Comparison of ENCODE assay signal across 8 cellular contexts in genomic region chr9:126915846-126916543, GRCh38. TPM values are rescaled to one million over a fixed set of nuclear protein-coding genes. Genes with fewer than 3 reads are reported as not detected.
A peak's percentile ranks its signal among the peaks of the same experiment; 100 is the strongest.
DNase-seq lines count a peak whose midpoint lies in the region; ATAC-seq and TF ChIP-seq lines count a peak whose summit lies in the region.

No MANE protein-coding gene starts in this region.

- H3K27ac ChIP-seq in ovary = no peak overlapping the region

- H3K36me3 ChIP-seq in ES-I3 (ENCODE audit: insufficient read depth, low read length) = no peaks in the 10 kb centered on the region
- H3K36me3 ChIP-seq in ovary = no peaks in the 10 kb centered on the region

- H3K9me3 Mint-ChIP-seq in effector memory CD8-positive, alpha-beta T cell = peaks cover 0 to 3% of the 10 kb centered on the region in 2 donors

- H3K4me3 ChIP-seq in ovary = peak overlapping the region; percentile 61

- H3K4me3 Mint-ChIP-seq in effector memory CD8-positive, alpha-beta T cell = peak overlapping the region; percentile 74 to 79

- peak overlapping the region in 1 of 2 donors; percentile 17 for H3K27ac Mint-ChIP-seq in effector memory CD8-positive, alpha-beta T cell

- no peaks in the 10 kb centered on the region for H3K27me3 ChIP-seq in ovary

- TF ChIP-seq POLR2A in ovary (IDR thresholded peaks at IDR 0.05) = no peak

- no peak for TF ChIP-seq EP300 in ovary (IDR thresholded peaks at IDR 0.05)

- peaks cover 4% of the 10 kb centered on the region for H3K36me3 Mint-ChIP-seq in effector memory CD8-positive, alpha-beta T cell (ENCODE audit: insufficient read depth)

- intact Hi-C loops in ovary (cut with DNase I) = no loop called here

- DNase-seq in NCI-H345 (lab: John Stamatoyannopoulos, UW) = peak; percentile 30
- no peak for DNase-seq in effector memory CD8-positive, alpha-beta T cell
- no peak for DNase-seq in ovary
- DNase-seq in NCI-H82 (lab: John Stamatoyannopoulos, UW) = no peak
- no peak for DNase-seq in NCI-H510A treated with DMSO at 0.1 percent for 48 hours (lab: John Stamatoyannopoulos, UW)
- no peak for DNase-seq in AG20443 (ENCODE audit: low spot score)

- H3K4me1 ChIP-seq in ES-I3 (ENCODE audit: insufficient read depth, low read length) (no peaks in the 10 kb centered on the region), ovary (ENCODE audit: insufficient read depth) (peaks cover 2% of the 10 kb centered on the region)

- H3K9me3 ChIP-seq in ES-I3 (ENCODE audit: control insufficient read depth, insufficient read depth, low read length) (no peaks in the 10 kb centered on the region), ovary (no peaks in the 10 kb centered on the region)

- no peak for TF ChIP-seq CTCF in ovary (IDR thresholded peaks at IDR 0.05)

- H3K4me1 Mint-ChIP-seq in effector memory CD8-positive, alpha-beta T cell (ENCODE audit: low read depth in 2 of 2) = peaks cover 4 to 7% of the 10 kb centered on the region in 2 donors

- ATAC-seq in effector memory CD8-positive, alpha-beta T cell (replicated peaks) = no peak
- no peak for ATAC-seq in HG03139 (IDR thresholded peaks at IDR 0.05; ENCODE audit: unreplicated experiment)

- 83 to 86% (median 86%) methylated on average over 15 of the region's 15 CpGs for WGBS in ovary, 3 donors

- peaks cover 7 to 16% of the 10 kb centered on the region in 2 donors for H3K27me3 Mint-ChIP-seq in effector memory CD8-positive, alpha-beta T cell

- H3K9ac ChIP-seq in ES-I3 (ENCODE audit: low read depth, low read length) = peak overlapping the region; percentile 47; the same call in 1 of the 2 replicates

RNA-seq across cellular contexts. Expression of gene RALGPS1, which starts 1.4 kb away (rescaled TPM):
- 10 to 100 TPM in 1 of 7 donors, 1 to 10 TPM in 6; 3.2 to 13.1 (median 7.1) TPM for total RNA-seq in ovary
- polyA plus RNA-seq in ovary = 1 to 10 TPM; 2.3 to 6.6 TPM

RNA-seq across cellular contexts. Expression of gene ZBTB34, which starts 55.6 kb away (rescaled TPM):
- total RNA-seq in ovary = 10 to 100 TPM in 1 of 7 donors, 1 to 10 TPM in 6; 5.5 to 10.0 (median 9.0) TPM
- polyA plus RNA-seq in ovary = 1 to 10 TPM; 3.4 to 5.3 TPM
